In the genomic region with DNA sequence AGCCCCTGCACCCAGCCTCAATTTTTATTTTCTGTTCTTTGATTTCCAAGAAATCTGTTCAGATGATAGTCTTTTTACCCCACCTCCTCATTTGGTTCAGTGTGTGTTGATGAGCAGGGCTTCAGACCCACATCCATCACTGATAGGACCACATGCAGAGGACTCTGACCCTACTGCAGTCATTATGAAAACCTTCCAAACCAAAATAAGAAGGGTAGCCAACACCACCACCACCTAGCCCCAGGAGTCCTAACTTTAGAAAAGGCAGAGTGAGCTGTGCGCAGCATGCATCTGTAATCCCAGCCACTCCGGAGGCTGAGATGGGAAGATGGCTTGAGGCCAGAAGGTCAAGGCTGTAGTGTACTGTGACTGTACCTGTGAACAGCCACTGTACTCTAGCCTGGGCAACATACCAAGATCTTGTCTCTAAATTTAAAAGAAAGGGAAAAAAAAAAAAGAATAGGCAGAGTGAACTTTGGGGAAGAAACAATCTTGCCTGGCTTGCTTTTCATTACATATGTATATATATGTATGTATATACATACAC, we compare ENCODE assay signal across 18 cellular contexts.
"Had no signal": no experiment of that assay in that cellular context is flagged by ENCODE, and none has a peak within 500 bp of the region (broad histone marks: within the 10 kb centered on the region; RNA-seq: fewer than 3 reads in every experiment).

No MANE protein-coding gene starts in this region.

- H3K4me1 Mint-ChIP-seq: neural crest cell had no signal

- DNase-seq: activated CD4-positive, alpha-beta T cell treated with anti-CD3 and anti-CD28 coated beads for 4 hours; activated CD8-positive, alpha-beta memory T cell treated with anti-CD3 and anti-CD28 coated beads, Interleukin-2, amount 50 U/mL, for 48 hours; amniotic stem cell; central memory CD4-positive, alpha-beta T cell; colonic mucosa; hypothalamus; kidney glomerular epithelial cell; lower lobe of right lung; SHP77; stimulated activated CD4-positive, alpha-beta T cell treated with anti-CD3 and anti-CD28 coated beads, Interleukin-2, amount 100 ng/mL, for 48 hours; transverse colon; WERI-Rb-1 had no signal

- H3K4me3 ChIP-seq: colonic mucosa, esophagus muscularis mucosa, lower lobe of right lung, transverse colon had no signal

- H3K27ac ChIP-seq: colonic mucosa, esophagus muscularis mucosa, lower lobe of right lung, transverse colon, WERI-Rb-1 had no signal

- H3K27ac Mint-ChIP-seq: activated T-helper 2 cell treated with anti-CD3 and anti-CD28 coated beads, Interferon-gamma antibody, Interleukin-2, Interleukin-4, amounts not matched to agents 10 μg/mL and 5 μg/mL and 100 μg/mL, durations not matched to agents 14 hours and 24 hours and 36 hours; mesothelial cell of epicardium; stimulated activated memory B cell treated with anti-CD40 and anti-IgM and Interleukin-4, amounts not matched to agents 10 μg/mL and 1 μg/mL and 100 μg/mL, for 72 hours had no signal

- H3K9me3 ChIP-seq: colonic mucosa, esophagus muscularis mucosa, lower lobe of right lung, transverse colon had no signal

- H3K27me3 Mint-ChIP-seq: activated naive CD4-positive, alpha-beta T cell treated with anti-CD3 and anti-CD28 coated beads, Interleukin-2, amount 50 U/mL, for 24 hours; stimulated activated memory B cell treated with anti-CD40 and anti-IgM and Interleukin-4, amounts not matched to agents 10 μg/mL and 1 μg/mL and 100 μg/mL, for 72 hours had no signal

- H3K4me1 ChIP-seq: colonic mucosa, esophagus muscularis mucosa, lower lobe of right lung, transverse colon had no signal

- H3K4me3 Mint-ChIP-seq: activated naive CD4-positive, alpha-beta T cell treated with anti-CD3 and anti-CD28 coated beads, Interleukin-2, amount 50 U/mL, for 24 hours; mesothelial cell of epicardium; neural crest cell; stimulated activated memory B cell treated with anti-CD40 and anti-IgM and Interleukin-4, amounts not matched to agents 10 μg/mL and 1 μg/mL and 100 μg/mL, for 72 hours had no signal

- ATAC-seq: lower lobe of right lung; stimulated activated memory B cell treated with anti-CD40 and anti-IgM and Interleukin-4, amounts not matched to agents 10 μg/mL and 1 μg/mL and 100 μg/mL, for 72 hours had no signal

- H3K9me3 Mint-ChIP-seq: activated naive CD4-positive, alpha-beta T cell treated with anti-CD3 and anti-CD28 coated beads, Interleukin-2, amount 50 U/mL, for 24 hours; activated T-helper 2 cell treated with anti-CD3 and anti-CD28 coated beads, Interferon-gamma antibody, Interleukin-2, Interleukin-4, amounts not matched to agents 10 μg/mL and 5 μg/mL and 100 μg/mL, durations not matched to agents 14 hours and 24 hours and 36 hours; mesothelial cell of epicardium; neural crest cell; stimulated activated memory B cell treated with anti-CD40 and anti-IgM and Interleukin-4, amounts not matched to agents 10 μg/mL and 1 μg/mL and 100 μg/mL, for 72 hours had no signal

- H3K27me3 ChIP-seq: colonic mucosa, esophagus muscularis mucosa, transverse colon had no signal
